19 cellular contexts compared by ENCODE assay signal in genomic region chr15:74044267-74045110, GRCh38. TPM values are rescaled to one million over a fixed set of nuclear protein-coding genes. Genes with fewer than 3 reads are reported as not detected.
DNase-seq lines count a peak whose midpoint lies in the region; ATAC-seq and TF ChIP-seq lines count a peak whose summit lies in the region.
"Had no signal": no experiment of that assay in that cellular context is flagged by ENCODE, and none has a peak within 500 bp of the region (broad histone marks: within the 10 kb centered on the region; RNA-seq: fewer than 3 reads in every experiment).

No MANE protein-coding gene starts in this region.

- intact Hi-C loops in esophagus squamous epithelium (cut with DNase I), result no loop called here
- intact Hi-C loops in left lung (cut with DNase I), result no loop called here
- intact Hi-C loops in spleen (cut with DNase I; ENCODE audit: low total_unique reads), result no loop called here
- intact Hi-C loops in aorta (cut with DNase I), result loop anchor here in 1 of 2 donors (10.0 kb wide), 1 partner anchor 190 kb away; the partner anchor contains the start of gene CCDC33

- H3K27me3 Mint-ChIP-seq in endothelial cell (ENCODE audit: unreplicated experiment), result peaks cover 9% of the 10 kb centered on the region
- H3K27me3 Mint-ChIP-seq: activated CD4-positive, alpha-beta T cell treated with anti-CD3 and anti-CD28 coated beads for 36 hours; activated naive CD8-positive, alpha-beta T cell had no signal

- H3K4me1 Mint-ChIP-seq in endothelial cell (ENCODE audit: unreplicated experiment), result peaks cover 18% of the 10 kb centered on the region

- H3K4me1 ChIP-seq in esophagus squamous epithelium (peaks cover 0 to 76% (median 27%) of the 10 kb centered on the region in 3 donors), left lung (peaks cover 14 to 31% of the 10 kb centered on the region in 2 donors), spleen (peaks cover 5 to 65% (median 36%) of the 10 kb centered on the region in 6 donors), aorta (ENCODE audit: control insufficient read depth in 1 of 2, insufficient read depth in 2 of 2, low read length in 2 of 2) (no peaks in the 10 kb centered on the region)

- H3K27me3 ChIP-seq in esophagus squamous epithelium (no peaks in the 10 kb centered on the region), left lung (no peaks in the 10 kb centered on the region), spleen (replicated peaks in 1 of 7) (no peaks in the 10 kb centered on the region), aorta (ENCODE audit: control insufficient read depth in 1 of 2, insufficient read depth in 2 of 2, low read length in 1 of 2) (no peaks in the 10 kb centered on the region)

- peak; percentile 89 for ATAC-seq in left lung
- ATAC-seq in aorta (ENCODE audit: low FRiP score), result peak; percentile 72
- no peak for ATAC-seq in GM21528 (IDR thresholded peaks at IDR 0.05; ENCODE audit: low FRiP score, unreplicated experiment)
- ATAC-seq in GM21447 (IDR thresholded peaks at IDR 0.05; ENCODE audit: unreplicated experiment), result no peak
- ATAC-seq: activated CD4-positive, alpha-beta T cell treated with anti-CD3 and anti-CD28 coated beads for 36 hours had no signal

- H3K27ac ChIP-seq in esophagus squamous epithelium (peak overlapping the region; percentile 35 to 85 (median 48)), left lung (peak overlapping the region; percentile 57 to 75), spleen (peak overlapping the region in 5 of 8 donors; percentile 35 to 52 (median 49)), aorta (ENCODE audit: low read depth in 1 of 2, low read length in 2 of 2) (no peak overlapping the region)

- H3K4me3 Mint-ChIP-seq in endothelial cell (ENCODE audit: unreplicated experiment), result no peak overlapping the region
- H3K4me3 Mint-ChIP-seq: activated CD4-positive, alpha-beta T cell treated with anti-CD3 and anti-CD28 coated beads for 36 hours; activated naive CD8-positive, alpha-beta T cell; activated T-helper 1 cell treated with anti-CD3 and anti-CD28 coated beads, Interleukin-12 subunit alpha, Interleukin-12 subunit beta, Interleukin-2, Interleukin-4 antibody, amounts not matched to agents 30 ng/mL and 10 ng/mL and 1 ng/mL, durations not matched to agents 14 hours and 24 hours and 36 hours; brain had no signal

- H3K36me3 ChIP-seq in esophagus squamous epithelium, result peaks cover 0 to 44% (median 10%) of the 10 kb centered on the region in 3 donors
- H3K36me3 ChIP-seq in left lung, result peaks cover 0 to 44% of the 10 kb centered on the region in 2 donors
- H3K36me3 ChIP-seq in spleen, result peaks cover 0 to 61% (median 14%) of the 10 kb centered on the region in 6 donors
- peaks cover 0 to 1% of the 10 kb centered on the region in 2 donors for H3K36me3 ChIP-seq in aorta (ENCODE audit: control insufficient read depth in 1 of 2, insufficient read depth in 2 of 2, low read length in 1 of 2)

- no peak overlapping the region for H3K27ac Mint-ChIP-seq in endothelial cell (ENCODE audit: unreplicated experiment)
- H3K27ac Mint-ChIP-seq: activated CD4-positive, alpha-beta T cell treated with anti-CD3 and anti-CD28 coated beads for 36 hours; activated naive CD8-positive, alpha-beta T cell; activated T-helper 1 cell treated with anti-CD3 and anti-CD28 coated beads, Interleukin-12 subunit alpha, Interleukin-12 subunit beta, Interleukin-2, Interleukin-4 antibody, amounts not matched to agents 30 ng/mL and 10 ng/mL and 1 ng/mL, durations not matched to agents 14 hours and 24 hours and 36 hours had no signal

- no peaks in the 10 kb centered on the region for H3K9me3 ChIP-seq in esophagus squamous epithelium
- H3K9me3 ChIP-seq in left lung, result no peaks in the 10 kb centered on the region
- no peaks in the 10 kb centered on the region for H3K9me3 ChIP-seq in spleen
- H3K9me3 ChIP-seq in aorta (ENCODE audit: control insufficient read depth, low read length), result no peaks in the 10 kb centered on the region

- H3K36me3 Mint-ChIP-seq in endothelial cell (ENCODE audit: low read depth, unreplicated experiment), result peaks cover 9% of the 10 kb centered on the region
- H3K36me3 Mint-ChIP-seq: activated naive CD8-positive, alpha-beta T cell; brain had no signal

- TF ChIP-seq POLR2A in esophagus squamous epithelium (IDR thresholded peaks at IDR 0.05) (no peak), spleen (IDR thresholded peaks at IDR 0.05) (no peak)

- DNase-seq in esophagus squamous epithelium (lab: John Stamatoyannopoulos, UW) (no peak), left lung (peak in 1 of 2 donors; percentile 80), spleen (no peak), aorta (peak in 1 of 2 donors; percentile 77), endothelial cell (ENCODE audit: low spot score) (no peak)
- DNase-seq: activated CD4-positive, alpha-beta T cell treated with anti-CD3 and anti-CD28 coated beads for 36 hours; AML-193; dermis blood vessel endothelial cell; NCI-H1092; NCI-H2081; NCI-H446; stimulated activated CD4-positive, alpha-beta T cell treated with anti-CD3 and anti-CD28 coated beads, Interleukin-2, amount 100 ng/mL, for 48 hours had no signal

- H3K4me3 ChIP-seq in esophagus squamous epithelium (no peak overlapping the region), left lung (no peak overlapping the region), spleen (no peak overlapping the region), aorta (ENCODE audit: low read length in 2 of 2) (no peak overlapping the region)

- no peaks in the 10 kb centered on the region for H3K9me3 Mint-ChIP-seq in endothelial cell (ENCODE audit: unreplicated experiment)
- H3K9me3 Mint-ChIP-seq: activated T-helper 1 cell treated with anti-CD3 and anti-CD28 coated beads, Interleukin-12 subunit alpha, Interleukin-12 subunit beta, Interleukin-2, Interleukin-4 antibody, amounts not matched to agents 30 ng/mL and 10 ng/mL and 1 ng/mL, durations not matched to agents 14 hours and 24 hours and 36 hours; brain had no signal

- TF ChIP-seq CTCF in esophagus squamous epithelium (IDR thresholded peaks at IDR 0.05), result no peak
- TF ChIP-seq CTCF in left lung (IDR thresholded peaks at IDR 0.05), result no peak
- no peak for TF ChIP-seq CTCF in spleen (IDR thresholded peaks at IDR 0.05 in 8 of 11, conservative IDR thresholded peaks at IDR 0.05 in 3 of 11)
- TF ChIP-seq CTCF in endothelial cell (IDR thresholded peaks at IDR 0.05; ENCODE audit: unreplicated experiment), result no peak

- WGBS in esophagus squamous epithelium, 2 donors, result 70 to 90% methylated on average over 2 to 4 of the region's 31 CpGs
- WGBS in spleen, 5 donors, result 74 to 85% (median 85%) methylated on average over 20 to 31 of the region's 31 CpGs
- WGBS in aorta, 2 donors, result 87 to 88% methylated on average over 31 of the region's 31 CpGs

RNA-seq across cellular contexts. Expression of gene GOLGA6A, which starts 37.9 kb away (rescaled TPM):
- total RNA-seq in esophagus squamous epithelium (not detected), left lung (not detected), spleen (under 1 TPM in 2 of 7 donors, not detected in 5; 0.35 to 0.61 TPM), aorta (not detected), endothelial cell (ENCODE audit: unreplicated experiment) (0.85 TPM)
- polyA plus RNA-seq in spleen (under 1 TPM in 1 of 3 donors, not detected in 2; 0.03 TPM), aorta (not detected)
- total RNA-seq: activated CD4-positive, alpha-beta T cell treated with anti-CD3 and anti-CD28 coated beads for 36 hours; activated T-helper 1 cell treated with anti-CD3 and anti-CD28 coated beads, Interleukin-12 subunit alpha, Interleukin-12 subunit beta, Interleukin-2, Interleukin-4 antibody, amounts not matched to agents 30 ng/mL and 10 ng/mL and 1 ng/mL, durations not matched to agents 14 hours and 24 hours and 36 hours; dermis blood vessel endothelial cell; HT-29; osteocyte had no signal

RNA-seq across cellular contexts. Expression of gene PML, which starts 50.0 kb away (rescaled TPM):
- total RNA-seq in esophagus squamous epithelium, result 10 to 100 TPM; 34.0 to 52.3 (median 44.5) TPM
- 10 to 100 TPM; 61.2 to 75.2 TPM for total RNA-seq in left lung
- 100 to 1,000 TPM in 2 of 7 donors, 10 to 100 TPM in 5; 79.5 to 127 (median 88.4) TPM for total RNA-seq in spleen
- polyA plus RNA-seq in spleen, result 10 to 100 TPM; 17.5 to 34.6 (median 26.1) TPM
- 10 to 100 TPM; 72.6 to 91.9 TPM for total RNA-seq in aorta
- 10 to 100 TPM in 1 of 2 donors, 1 to 10 TPM in 1; 8.6 to 45.5 TPM for polyA plus RNA-seq in aorta
- total RNA-seq in endothelial cell (ENCODE audit: unreplicated experiment), result 161 TPM

RNA-seq across cellular contexts. Expression of gene STOML1, which starts 52.4 kb away (rescaled TPM):
- 10 to 100 TPM in 2 of 4 donors, 1 to 10 TPM in 2; 8.3 to 14.8 (median 11.1) TPM for total RNA-seq in esophagus squamous epithelium
- total RNA-seq in left lung, result 10 to 100 TPM; 20.0 to 29.3 TPM
- 10 to 100 TPM in 3 of 7 donors, 1 to 10 TPM in 4; 9.0 to 15.2 (median 9.6) TPM for total RNA-seq in spleen
- 10 to 100 TPM in 2 of 3 donors, 1 to 10 TPM in 1; 8.2 to 12.4 (median 10.4) TPM for polyA plus RNA-seq in spleen
- total RNA-seq in aorta, result 10 to 100 TPM; 12.9 to 16.4 TPM
- polyA plus RNA-seq in aorta, result 10 to 100 TPM; 10.5 to 19.2 TPM
- total RNA-seq in endothelial cell (ENCODE audit: unreplicated experiment), result 14.3 TPM

Comparison
In these comparisons a context has a peak if more than half of its experiments do, and no peak if none do; other contexts are left out.
1. H3K27ac ChIP-seq: peak in esophagus squamous epithelium (4 of 4), left lung (2 of 2) and spleen (5 of 8); none in aorta (0 of 2).
2. ATAC-seq: peak in left lung (single experiment) and aorta (single experiment); none in GM21528 (single experiment) and GM21447 (single experiment).